ENCODE assay signal across 21 cellular contexts in the genomic region with DNA sequence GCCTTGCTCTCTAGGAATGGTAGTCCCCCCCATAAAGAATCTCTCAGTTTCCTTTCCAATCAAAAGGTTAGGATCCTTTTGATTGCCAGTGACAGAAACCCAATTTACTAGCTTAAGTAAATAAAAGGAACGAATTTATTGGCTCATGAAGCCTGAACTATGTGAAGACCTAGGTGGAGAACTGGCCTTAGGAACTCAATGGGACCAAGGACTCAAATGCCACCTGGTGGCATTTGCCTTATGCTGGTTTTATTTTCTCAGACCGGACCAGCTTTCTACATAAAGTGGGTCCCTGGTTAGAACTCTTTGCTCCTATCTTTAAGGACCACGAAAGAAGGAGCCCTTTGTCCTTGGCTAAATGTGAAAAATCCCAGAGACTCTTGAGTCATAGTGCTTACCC. TPM values are rescaled to one million over a fixed set of nuclear protein-coding genes. Genes with fewer than 3 reads are reported as not detected.
DNase-seq lines count a peak whose midpoint lies in the region; ATAC-seq and TF ChIP-seq lines count a peak whose summit lies in the region.
"Had no signal": no experiment of that assay in that cellular context is flagged by ENCODE, and none has a peak within 500 bp of the region (broad histone marks: within the 10 kb centered on the region; RNA-seq: fewer than 3 reads in every experiment).

No MANE protein-coding gene starts in this region.

- no peaks in the 10 kb centered on the region for H3K27me3 ChIP-seq in body of pancreas
- H3K27me3 ChIP-seq: Peyer's patch had no signal

- H3K9me3 ChIP-seq in body of pancreas (no peaks in the 10 kb centered on the region), mucosa of descending colon (no peaks in the 10 kb centered on the region)
- H3K9me3 ChIP-seq: Caco-2, Peyer's patch had no signal

- H3K9me3 Mint-ChIP-seq in mesothelial cell of epicardium: peaks cover 3% of the 10 kb centered on the region

- TF ChIP-seq CTCF in body of pancreas (IDR thresholded peaks at IDR 0.05) (no peak), mucosa of descending colon (IDR thresholded peaks at IDR 0.05) (no peak), mesothelial cell of epicardium (IDR thresholded peaks at IDR 0.05; ENCODE audit: unreplicated experiment) (no peak)

- H3K4me3 ChIP-seq in body of pancreas (no peak overlapping the region), mucosa of descending colon (no peak overlapping the region)
- H3K4me3 ChIP-seq: Peyer's patch had no signal

- no peak overlapping the region for H3K4me3 Mint-ChIP-seq in mesothelial cell of epicardium

- TF ChIP-seq POLR2A in body of pancreas (IDR thresholded peaks at IDR 0.05): no peak

- peak; percentile 12 for ATAC-seq in body of pancreas
- peak; percentile 64 for ATAC-seq in mucosa of descending colon
- no peak for ATAC-seq in HG02798 (IDR thresholded peaks at IDR 0.05; ENCODE audit: poor library complexity, unreplicated experiment)

- DNase-seq in SIG-M5 treated with dmso at 0.1 percent for 504 hours (lab: John Stamatoyannopoulos, UW; ENCODE audit: unreplicated experiment): peak; percentile 2
- DNase-seq in SIG-M5 (lab: John Stamatoyannopoulos, UW): no peak
- DNase-seq in NAMALWA (ENCODE audit: low spot score): peak; percentile 18
- DNase-seq in body of pancreas: no peak
- no peak for DNase-seq in mucosa of descending colon
- DNase-seq in activated T-cell treated with anti-CD3 and anti-CD28 coated beads, Interleukin-2, amount 50 U/mL, for 48 hours: no peak
- no peak for DNase-seq in mesothelial cell of epicardium (ENCODE audit: low spot score in 2 of 2, unreplicated experiment in 2 of 2)
- DNase-seq: C1 segment of cervical spinal cord, Caco-2, DMS79, GDM1, H7, NCI-H1048, NCI-H146, NCI-H2081 treated with DMSO at 0.1 percent for 48 hours, NCI-H69, Peyer's patch, SHP77 treated with DMSO at 0.1 percent for 48 hours had no signal

- H3K27ac Mint-ChIP-seq in mesothelial cell of epicardium: no peak overlapping the region

- H3K36me3 ChIP-seq in body of pancreas (replicated peaks in 1 of 2; ENCODE audit: insufficient read depth in 1 of 2, low read depth in 2 of 2) (no peaks in the 10 kb centered on the region), mucosa of descending colon (ENCODE audit: low read depth) (no peaks in the 10 kb centered on the region)
- H3K36me3 ChIP-seq: Peyer's patch had no signal

- intact Hi-C loops in body of pancreas (cut with DNase I) (no loop called here), mucosa of descending colon (cut with DNase I, micrococcal nuclease) (no loop called here)

- peaks cover 7% of the 10 kb centered on the region for H3K4me1 Mint-ChIP-seq in mesothelial cell of epicardium

- no peak overlapping the region for H3K27ac ChIP-seq in body of pancreas
- H3K27ac ChIP-seq: Peyer's patch had no signal

- H3K27me3 Mint-ChIP-seq in mesothelial cell of epicardium (ENCODE audit: low read depth): no peaks in the 10 kb centered on the region

- H3K36me3 Mint-ChIP-seq in mesothelial cell of epicardium: no peaks in the 10 kb centered on the region

- peaks cover 8% of the 10 kb centered on the region for H3K4me1 ChIP-seq in body of pancreas
- H3K4me1 ChIP-seq in mucosa of descending colon (ENCODE audit: low read depth): no peaks in the 10 kb centered on the region
- H3K4me1 ChIP-seq: Peyer's patch had no signal

- 41 to 48% methylated on average over 3 of the region's 3 CpGs for WGBS in body of pancreas, 2 donors

RNA-seq across cellular contexts. Expression of gene CFTR, which starts 25.4 kb away (rescaled TPM):
- total RNA-seq in body of pancreas (100 to 1,000 TPM; 251 to 329 TPM), mucosa of descending colon (100 to 1,000 TPM in 1 of 3 donors, 10 to 100 TPM in 2; 85.9 to 176 (median 94.9) TPM), mesothelial cell of epicardium (0.91 to 2.7 TPM (median 1.4 TPM) in 3 replicates)
- total RNA-seq: A172, HT1080 had no signal

Comparison
In these comparisons a context has a peak if more than half of its experiments do, and no peak if none do; other contexts are left out.
1. DNase-seq: peak in SIG-M5 treated with dmso at 0.1 percent for 504 hours (single experiment) and NAMALWA (single experiment); none in SIG-M5 (single experiment), body of pancreas (0 of 4), mucosa of descending colon (0 of 3), activated T-cell treated with anti-CD3 and anti-CD28 coated beads, Interleukin-2, amount 50 U/mL, for 48 hours (0 of 2) and mesothelial cell of epicardium (0 of 2).
2. RNA of gene CFTR, which starts 25.4 kb away (total RNA-seq): 251 to 329 TPM in body of pancreas and 85.9 to 176 TPM in mucosa of descending colon; 0.91 to 2.7 TPM in mesothelial cell of epicardium; every median in the first group is over 10 times any median in the second.